Comparison of ENCODE assay signal across 16 cellular contexts in genomic region chr4:8616831-8617230, GRCh38. TPM values are rescaled to one million over a fixed set of nuclear protein-coding genes. Genes with fewer than 3 reads are reported as not detected.
DNase-seq lines count a peak whose midpoint lies in the region; ATAC-seq and TF ChIP-seq lines count a peak whose summit lies in the region.
"Had no signal": no experiment of that assay in that cellular context is flagged by ENCODE, and none has a peak within 500 bp of the region (broad histone marks: within the 10 kb centered on the region; RNA-seq: fewer than 3 reads in every experiment).

No MANE protein-coding gene starts in this region.

- no peak overlapping the region for H3K27ac ChIP-seq in trophoblast cell (ENCODE audit: low read depth, low read length)
- H3K27ac ChIP-seq: 22Rv1, HL-60 had no signal

- H3K4me1 Mint-ChIP-seq in natural killer cell treated with Interleukin-12 subunit alpha and Interleukin-12 subunit beta and Interleukin-15 and Interleukin-18, amount 100 ng/mL, for 72 hours (ENCODE audit: low read depth in 2 of 2): no peaks in the 10 kb centered on the region
- peaks cover 0 to 8% of the 10 kb centered on the region in 2 donors for H3K4me1 Mint-ChIP-seq in natural killer cell
- H3K4me1 Mint-ChIP-seq: CD8-positive, alpha-beta memory T cell had no signal

- H3K36me3 ChIP-seq in trophoblast cell (ENCODE audit: control insufficient read depth in 1 of 2, insufficient read depth in 2 of 2, low read length in 2 of 2): peaks cover 60 to 64% of the 10 kb centered on the region in 2 experiments
- H3K36me3 ChIP-seq: HAP-1 had no signal

- H3K14ac ChIP-seq in trophoblast cell (ENCODE audit: low read length): no peak overlapping the region

- H3K4me3 Mint-ChIP-seq in natural killer cell treated with Interleukin-12 subunit alpha and Interleukin-12 subunit beta and Interleukin-15 and Interleukin-18, amount 100 ng/mL, for 72 hours: no peak overlapping the region
- H3K4me3 Mint-ChIP-seq in natural killer cell: no peak overlapping the region
- H3K4me3 Mint-ChIP-seq: CD8-positive, alpha-beta memory T cell had no signal

- H3K4me1 ChIP-seq in trophoblast cell (ENCODE audit: control insufficient read depth in 1 of 2, insufficient read depth in 2 of 2, low read length in 2 of 2): peaks cover 13 to 17% of the 10 kb centered on the region in 2 experiments
- H3K4me1 ChIP-seq: HAP-1 had no signal

- no peak overlapping the region for H3K4ac ChIP-seq in trophoblast cell (ENCODE audit: low read depth, low read length)

- H3K79me1 ChIP-seq in trophoblast cell (ENCODE audit: low read length): peaks cover 5% of the 10 kb centered on the region

- H3K27me3 Mint-ChIP-seq in natural killer cell treated with Interleukin-12 subunit alpha and Interleukin-12 subunit beta and Interleukin-15 and Interleukin-18, amount 100 ng/mL, for 72 hours: no peaks in the 10 kb centered on the region
- no peaks in the 10 kb centered on the region for H3K27me3 Mint-ChIP-seq in natural killer cell (ENCODE audit: low read depth in 2 of 2)

- H4K8ac ChIP-seq in trophoblast cell (ENCODE audit: low read depth, low read length): no peak overlapping the region

- H3K9me3 ChIP-seq in trophoblast cell (ENCODE audit: insufficient read depth, low read depth, low read length): no peaks in the 10 kb centered on the region
- H3K9me3 ChIP-seq: HAP-1 had no signal

- no peaks in the 10 kb centered on the region for H3K79me2 ChIP-seq in trophoblast cell (ENCODE audit: control insufficient read depth, insufficient read depth, low read length, poor library complexity)

- no peak for TF ChIP-seq CTCF in natural killer cell (IDR thresholded peaks at IDR 0.05)

- no peak overlapping the region for H3K4me2 ChIP-seq in trophoblast cell (ENCODE audit: low read length)

- no peak overlapping the region for H2AFZ ChIP-seq in trophoblast cell (ENCODE audit: insufficient read depth, low read length, poor library complexity)

- WGBS in trophoblast cell (ENCODE audit: extremely low coverage, insufficient coverage, insufficient read length): no CpG with 5 or more reads among the region's 16 CpGs

- ATAC-seq in Right ventricle myocardium inferior (no peak), natural killer cell (no peak), HG02798 (IDR thresholded peaks at IDR 0.05; ENCODE audit: poor library complexity, unreplicated experiment) (no peak)
- no peak for ATAC-seq in natural killer cell treated with Interleukin-12 subunit alpha and Interleukin-12 subunit beta and Interleukin-15 and Interleukin-18, amount 100 ng/mL, for 72 hours

- no peak overlapping the region for H4K12ac ChIP-seq in trophoblast cell (ENCODE audit: low read depth, low read length)

- H4K91ac ChIP-seq in trophoblast cell (ENCODE audit: low read depth, low read length): peak overlapping the region; percentile 38

- H3K36me3 Mint-ChIP-seq in natural killer cell treated with Interleukin-12 subunit alpha and Interleukin-12 subunit beta and Interleukin-15 and Interleukin-18, amount 100 ng/mL, for 72 hours: no peaks in the 10 kb centered on the region
- no peaks in the 10 kb centered on the region for H3K36me3 Mint-ChIP-seq in natural killer cell
- H3K36me3 Mint-ChIP-seq: CD8-positive, alpha-beta memory T cell had no signal

- H3K27me3 ChIP-seq in trophoblast cell (ENCODE audit: insufficient read depth, low read length): no peaks in the 10 kb centered on the region

- intact Hi-C loops in Right ventricle myocardium inferior (cut with DNase I) (no loop called here), cardiac septum (cut with DNase I) (no loop called here), natural killer cell (cut with micrococcal nuclease) (no loop called here)

- peak; percentile 59 for DNase-seq in Right ventricle myocardium inferior (ENCODE audit: missing footprints)
- DNase-seq in cardiac septum (ENCODE audit: low spot score): no peak
- peak; percentile 25 for DNase-seq in natural killer cell treated with Interleukin-12 subunit alpha and Interleukin-12 subunit beta and Interleukin-15 and Interleukin-18, amount 100 ng/mL, for 72 hours (ENCODE audit: low spot score)
- no peak for DNase-seq in natural killer cell
- DNase-seq in trophoblast cell: no peak
- no peak for DNase-seq in stimulated activated CD4-positive, alpha-beta T cell treated with anti-CD3 and anti-CD28 coated beads, Interleukin-4, amount 100 ng/mL, for 4 hours
- DNase-seq in NCI-H2196 treated with DMSO at 0.1 percent for 48 hours (lab: John Stamatoyannopoulos, UW; ENCODE audit: unreplicated experiment): no peak
- DNase-seq: CD8-positive, alpha-beta memory T cell; DMS53; GF-D8; GOT3 had no signal

- H3K9me3 Mint-ChIP-seq in natural killer cell treated with Interleukin-12 subunit alpha and Interleukin-12 subunit beta and Interleukin-15 and Interleukin-18, amount 100 ng/mL, for 72 hours: no peaks in the 10 kb centered on the region
- H3K9me3 Mint-ChIP-seq in natural killer cell: no peaks in the 10 kb centered on the region
- H3K9me3 Mint-ChIP-seq: CD8-positive, alpha-beta memory T cell had no signal

- no peak overlapping the region for H3K4me3 ChIP-seq in trophoblast cell (ENCODE audit: low read depth, low read length)
- H3K4me3 ChIP-seq: HAP-1 had no signal

- no peak overlapping the region for H2AK5ac ChIP-seq in trophoblast cell (ENCODE audit: low read length)

- no peak overlapping the region for H3K18ac ChIP-seq in trophoblast cell (ENCODE audit: low read length)

- no peak overlapping the region for H3K23ac ChIP-seq in trophoblast cell (ENCODE audit: low read length)

- no peak overlapping the region for H3K27ac Mint-ChIP-seq in natural killer cell treated with Interleukin-12 subunit alpha and Interleukin-12 subunit beta and Interleukin-15 and Interleukin-18, amount 100 ng/mL, for 72 hours
- H3K27ac Mint-ChIP-seq in natural killer cell: no peak overlapping the region
- H3K27ac Mint-ChIP-seq: CD8-positive, alpha-beta memory T cell had no signal

- H3K9ac ChIP-seq in trophoblast cell (ENCODE audit: low read length): no peak overlapping the region

- H2BK120ac ChIP-seq in trophoblast cell (ENCODE audit: insufficient read depth, low read length, poor library complexity): no peak overlapping the region

- no peak overlapping the region for H2BK12ac ChIP-seq in trophoblast cell (ENCODE audit: low read length)

- H2BK5ac ChIP-seq in trophoblast cell (ENCODE audit: low read depth, low read length, poor library complexity): no peak overlapping the region

RNA-seq across cellular contexts. Expression of gene CPZ, which starts 24.3 kb away (rescaled TPM):
- 0.41 TPM for total RNA-seq in Right ventricle myocardium inferior
- 0.30 TPM for total RNA-seq in cardiac septum
- not detected for total RNA-seq in natural killer cell treated with Interleukin-12 subunit alpha and Interleukin-12 subunit beta and Interleukin-15 and Interleukin-18, amount 100 ng/mL, for 72 hours
- not detected for total RNA-seq in natural killer cell
- 41.6 and 41.8 TPM in 2 replicates for polyA plus RNA-seq in trophoblast cell (2013)
- total RNA-seq: CD8-positive, alpha-beta memory T cell had no signal
- polyA plus RNA-seq: CD8-positive, alpha-beta memory T cell had no signal

RNA-seq across cellular contexts. Expression of gene GPR78, which starts 36.6 kb away (rescaled TPM):
- total RNA-seq in Right ventricle myocardium inferior: not detected
- not detected for total RNA-seq in cardiac septum
- total RNA-seq in natural killer cell treated with Interleukin-12 subunit alpha and Interleukin-12 subunit beta and Interleukin-15 and Interleukin-18, amount 100 ng/mL, for 72 hours: not detected
- not detected for total RNA-seq in natural killer cell
- 13.9 and 15.5 TPM in 2 replicates for polyA plus RNA-seq in trophoblast cell (2013)
- total RNA-seq: A673; CD8-positive, alpha-beta memory T cell had no signal
- polyA plus RNA-seq: CD8-positive, alpha-beta memory T cell had no signal

Comparison
In these comparisons a context has a peak if more than half of its experiments do, and no peak if none do; other contexts are left out.
1. DNase-seq: peak in Right ventricle myocardium inferior (single experiment) and natural killer cell treated with Interleukin-12 subunit alpha and Interleukin-12 subunit beta and Interleukin-15 and Interleukin-18, amount 100 ng/mL, for 72 hours (single experiment); none in cardiac septum (single experiment), natural killer cell (single experiment), trophoblast cell (0 of 2), stimulated activated CD4-positive, alpha-beta T cell treated with anti-CD3 and anti-CD28 coated beads, Interleukin-4, amount 100 ng/mL, for 4 hours (0 of 2) and NCI-H2196 treated with DMSO at 0.1 percent for 48 hours (single experiment).